In genomic region chr7:5596046-5596895, GRCh38 we compare ENCODE assay signal across 1 cellular context.
TF ChIP-seq lines count a peak whose summit lies in the region.

No MANE protein-coding gene starts in this region.

TF ChIP-seq in GM12878, 131 proteins besides CTCF, POLR2A, EP300 and RAD21 (continued from another document and continues in another):
- TF ChIP-seq CREB1 (IDR thresholded peaks at IDR 0.05; ENCODE audit: low read depth) (no peak), YY1 (IDR thresholded peaks at IDR 0.05; ENCODE audit: low read depth, low read length) (peak; percentile 93), E2F4 (IDR thresholded peaks at IDR 0.05; ENCODE audit: low read depth, low read length) (no peak), MEF2A (IDR thresholded peaks at IDR 0.05; ENCODE audit: insufficient read depth, low read depth, low read length) (no peak), SMAD1 (IDR thresholded peaks at IDR 0.05; ENCODE audit: low read depth, partially characterized antibody) (no peak), KLF5 (IDR thresholded peaks at IDR 0.05; ENCODE audit: partially characterized antibody) (no peak), TBL1XR1 (IDR thresholded peaks at IDR 0.05; ENCODE audit: low read depth, low read length) (no peak), ZBTB4 (CRISPR knock-in tag; IDR thresholded peaks at IDR 0.05) (no peak), FOS (IDR thresholded peaks at IDR 0.05; ENCODE audit: borderline replicate concordance, extremely low read depth, insufficient read length) (no peak), NR2C1 (IDR thresholded peaks at IDR 0.05) (no peak), SREBF2 (IDR thresholded peaks at IDR 0.05; ENCODE audit: low read length) (no peak), ATF2 (IDR thresholded peaks at IDR 0.05; ENCODE audit: low read length) (no peak), POLR2AphosphoS2 (IDR thresholded peaks at IDR 0.05; ENCODE audit: low read depth, low read length) (no peak; the same call in 1 of the 2 replicates), RB1 (IDR thresholded peaks at IDR 0.05; ENCODE audit: borderline replicate concordance) (0 out of 2 replicates have a peak, but pooled peaks have one; percentile 24), SPI1 (IDR thresholded peaks at IDR 0.05; ENCODE audit: borderline replicate concordance, insufficient read depth, low read depth, low read length) (no peak), RUNX3 (IDR thresholded peaks at IDR 0.05; ENCODE audit: low read length) (no peak), BMI1 (IDR thresholded peaks at IDR 0.05; ENCODE audit: borderline replicate concordance) (no peak), NFYA (IDR thresholded peaks at IDR 0.05; ENCODE audit: borderline replicate concordance, low read depth, low read length) (no peak), NKRF (conservative IDR thresholded peaks at IDR 0.05) (0 out of 2 replicates have a peak, but pooled peaks have one; percentile 18), TCF7 (IDR thresholded peaks at IDR 0.05; ENCODE audit: borderline replicate concordance) (no peak), ZNF384 (IDR thresholded peaks at IDR 0.05; ENCODE audit: borderline replicate concordance, low read depth, low read length) (no peak), CHD2 (IDR thresholded peaks at IDR 0.05; ENCODE audit: borderline replicate concordance, low read depth, low read length) (peak; percentile 52), ATF3 (IDR thresholded peaks at IDR 0.05; ENCODE audit: borderline replicate concordance, extremely low read depth, low read depth, low read length) (no peak), RCOR1 (conservative IDR thresholded peaks at IDR 0.05; ENCODE audit: low read depth, low read length) (no peak), HDAC2 (IDR thresholded peaks at IDR 0.05) (no peak), TAF1 (IDR thresholded peaks at IDR 0.05; ENCODE audit: borderline replicate concordance, low read depth, low read length) (no peak; the same call in 1 of the 2 replicates), POU2F2 (IDR thresholded peaks at IDR 0.05; ENCODE audit: borderline replicate concordance, low read depth, low read length) (peak; percentile 6; the same call in 1 of the 3 replicates), SIX5 (IDR thresholded peaks at IDR 0.05; ENCODE audit: low read depth, low read length, severe bottlenecking) (no peak), ELK1 (IDR thresholded peaks at IDR 0.05; ENCODE audit: low read depth, low read length) (no peak), CBX5 (IDR thresholded peaks at IDR 0.05; ENCODE audit: low read depth) (no peak), BCL11A (IDR thresholded peaks at IDR 0.05; ENCODE audit: low read depth, low read length) (no peak), ZNF24 (IDR thresholded peaks at IDR 0.05) (no peak)
- TF ChIP-seq, protein P1, sequence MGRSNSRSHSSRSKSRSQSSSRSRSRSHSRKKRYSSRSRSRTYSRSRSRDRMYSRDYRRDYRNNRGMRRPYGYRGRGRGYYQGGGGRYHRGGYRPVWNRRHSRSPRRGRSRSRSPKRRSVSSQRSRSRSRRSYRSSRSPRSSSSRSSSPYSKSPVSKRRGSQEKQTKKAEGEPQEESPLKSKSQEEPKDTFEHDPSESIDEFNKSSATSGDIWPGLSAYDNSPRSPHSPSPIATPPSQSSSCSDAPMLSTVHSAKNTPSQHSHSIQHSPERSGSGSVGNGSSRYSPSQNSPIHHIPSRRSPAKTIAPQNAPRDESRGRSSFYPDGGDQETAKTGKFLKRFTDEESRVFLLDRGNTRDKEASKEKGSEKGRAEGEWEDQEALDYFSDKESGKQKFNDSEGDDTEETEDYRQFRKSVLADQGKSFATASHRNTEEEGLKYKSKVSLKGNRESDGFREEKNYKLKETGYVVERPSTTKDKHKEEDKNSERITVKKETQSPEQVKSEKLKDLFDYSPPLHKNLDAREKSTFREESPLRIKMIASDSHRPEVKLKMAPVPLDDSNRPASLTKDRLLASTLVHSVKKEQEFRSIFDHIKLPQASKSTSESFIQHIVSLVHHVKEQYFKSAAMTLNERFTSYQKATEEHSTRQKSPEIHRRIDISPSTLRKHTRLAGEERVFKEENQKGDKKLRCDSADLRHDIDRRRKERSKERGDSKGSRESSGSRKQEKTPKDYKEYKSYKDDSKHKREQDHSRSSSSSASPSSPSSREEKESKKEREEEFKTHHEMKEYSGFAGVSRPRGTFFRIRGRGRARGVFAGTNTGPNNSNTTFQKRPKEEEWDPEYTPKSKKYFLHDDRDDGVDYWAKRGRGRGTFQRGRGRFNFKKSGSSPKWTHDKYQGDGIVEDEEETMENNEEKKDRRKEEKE (IDR thresholded peaks at IDR 0.05) = no peak
- TF ChIP-seq, protein P2, sequence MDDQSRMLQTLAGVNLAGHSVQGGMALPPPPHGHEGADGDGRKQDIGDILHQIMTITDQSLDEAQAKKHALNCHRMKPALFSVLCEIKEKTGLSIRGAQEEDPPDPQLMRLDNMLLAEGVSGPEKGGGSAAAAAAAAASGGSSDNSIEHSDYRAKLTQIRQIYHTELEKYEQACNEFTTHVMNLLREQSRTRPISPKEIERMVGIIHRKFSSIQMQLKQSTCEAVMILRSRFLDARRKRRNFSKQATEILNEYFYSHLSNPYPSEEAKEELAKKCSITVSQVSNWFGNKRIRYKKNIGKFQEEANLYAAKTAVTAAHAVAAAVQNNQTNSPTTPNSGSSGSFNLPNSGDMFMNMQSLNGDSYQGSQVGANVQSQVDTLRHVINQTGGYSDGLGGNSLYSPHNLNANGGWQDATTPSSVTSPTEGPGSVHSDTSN (IDR thresholded peaks at IDR 0.05; ENCODE audit: insufficient replicate concordance, low read depth, low read length) = no peak
- TF ChIP-seq, protein P3, sequence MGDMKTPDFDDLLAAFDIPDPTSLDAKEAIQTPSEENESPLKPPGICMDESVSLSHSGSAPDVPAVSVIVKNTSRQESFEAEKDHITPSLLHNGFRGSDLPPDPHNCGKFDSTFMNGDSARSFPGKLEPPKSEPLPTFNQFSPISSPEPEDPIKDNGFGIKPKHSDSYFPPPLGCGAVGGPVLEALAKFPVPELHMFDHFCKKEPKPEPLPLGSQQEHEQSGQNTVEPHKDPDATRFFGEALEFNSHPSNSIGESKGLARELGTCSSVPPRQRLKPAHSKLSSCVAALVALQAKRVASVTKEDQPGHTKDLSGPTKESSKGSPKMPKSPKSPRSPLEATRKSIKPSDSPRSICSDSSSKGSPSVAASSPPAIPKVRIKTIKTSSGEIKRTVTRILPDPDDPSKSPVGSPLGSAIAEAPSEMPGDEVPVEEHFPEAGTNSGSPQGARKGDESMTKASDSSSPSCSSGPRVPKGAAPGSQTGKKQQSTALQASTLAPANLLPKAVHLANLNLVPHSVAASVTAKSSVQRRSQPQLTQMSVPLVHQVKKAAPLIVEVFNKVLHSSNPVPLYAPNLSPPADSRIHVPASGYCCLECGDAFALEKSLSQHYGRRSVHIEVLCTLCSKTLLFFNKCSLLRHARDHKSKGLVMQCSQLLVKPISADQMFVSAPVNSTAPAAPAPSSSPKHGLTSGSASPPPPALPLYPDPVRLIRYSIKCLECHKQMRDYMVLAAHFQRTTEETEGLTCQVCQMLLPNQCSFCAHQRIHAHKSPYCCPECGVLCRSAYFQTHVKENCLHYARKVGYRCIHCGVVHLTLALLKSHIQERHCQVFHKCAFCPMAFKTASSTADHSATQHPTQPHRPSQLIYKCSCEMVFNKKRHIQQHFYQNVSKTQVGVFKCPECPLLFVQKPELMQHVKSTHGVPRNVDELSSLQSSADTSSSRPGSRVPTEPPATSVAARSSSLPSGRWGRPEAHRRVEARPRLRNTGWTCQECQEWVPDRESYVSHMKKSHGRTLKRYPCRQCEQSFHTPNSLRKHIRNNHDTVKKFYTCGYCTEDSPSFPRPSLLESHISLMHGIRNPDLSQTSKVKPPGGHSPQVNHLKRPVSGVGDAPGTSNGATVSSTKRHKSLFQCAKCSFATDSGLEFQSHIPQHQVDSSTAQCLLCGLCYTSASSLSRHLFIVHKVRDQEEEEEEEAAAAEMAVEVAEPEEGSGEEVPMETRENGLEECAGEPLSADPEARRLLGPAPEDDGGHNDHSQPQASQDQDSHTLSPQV (IDR thresholded peaks at IDR 0.05) = no peak
- TF ChIP-seq, protein P4, sequence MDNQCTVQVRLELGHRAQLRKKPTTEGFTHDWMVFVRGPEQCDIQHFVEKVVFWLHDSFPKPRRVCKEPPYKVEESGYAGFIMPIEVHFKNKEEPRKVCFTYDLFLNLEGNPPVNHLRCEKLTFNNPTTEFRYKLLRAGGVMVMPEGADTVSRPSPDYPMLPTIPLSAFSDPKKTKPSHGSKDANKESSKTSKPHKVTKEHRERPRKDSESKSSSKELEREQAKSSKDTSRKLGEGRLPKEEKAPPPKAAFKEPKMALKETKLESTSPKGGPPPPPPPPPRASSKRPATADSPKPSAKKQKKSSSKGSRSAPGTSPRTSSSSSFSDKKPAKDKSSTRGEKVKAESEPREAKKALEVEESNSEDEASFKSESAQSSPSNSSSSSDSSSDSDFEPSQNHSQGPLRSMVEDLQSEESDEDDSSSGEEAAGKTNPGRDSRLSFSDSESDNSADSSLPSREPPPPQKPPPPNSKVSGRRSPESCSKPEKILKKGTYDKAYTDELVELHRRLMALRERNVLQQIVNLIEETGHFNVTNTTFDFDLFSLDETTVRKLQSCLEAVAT (IDR thresholded peaks at IDR 0.05) = no peak
- TF ChIP-seq, protein P5, sequence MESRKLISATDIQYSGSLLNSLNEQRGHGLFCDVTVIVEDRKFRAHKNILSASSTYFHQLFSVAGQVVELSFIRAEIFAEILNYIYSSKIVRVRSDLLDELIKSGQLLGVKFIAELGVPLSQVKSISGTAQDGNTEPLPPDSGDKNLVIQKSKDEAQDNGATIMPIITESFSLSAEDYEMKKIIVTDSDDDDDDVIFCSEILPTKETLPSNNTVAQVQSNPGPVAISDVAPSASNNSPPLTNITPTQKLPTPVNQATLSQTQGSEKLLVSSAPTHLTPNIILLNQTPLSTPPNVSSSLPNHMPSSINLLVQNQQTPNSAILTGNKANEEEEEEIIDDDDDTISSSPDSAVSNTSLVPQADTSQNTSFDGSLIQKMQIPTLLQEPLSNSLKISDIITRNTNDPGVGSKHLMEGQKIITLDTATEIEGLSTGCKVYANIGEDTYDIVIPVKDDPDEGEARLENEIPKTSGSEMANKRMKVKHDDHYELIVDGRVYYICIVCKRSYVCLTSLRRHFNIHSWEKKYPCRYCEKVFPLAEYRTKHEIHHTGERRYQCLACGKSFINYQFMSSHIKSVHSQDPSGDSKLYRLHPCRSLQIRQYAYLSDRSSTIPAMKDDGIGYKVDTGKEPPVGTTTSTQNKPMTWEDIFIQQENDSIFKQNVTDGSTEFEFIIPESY (IDR thresholded peaks at IDR 0.05) = no peak
